1 cellular context compared by ENCODE assay signal in genomic region chr15:63323798-63324651, GRCh38.
TF ChIP-seq lines count a peak whose summit lies in the region.

No MANE protein-coding gene starts in this region.

TF ChIP-seq in HepG2, 621 proteins besides CTCF, POLR2A, EP300 and RAD21:
- no peak for TF ChIP-seq ZNF234 (CRISPR knock-in tag; conservative IDR thresholded peaks at IDR 0.05)
- TF ChIP-seq ZNF570 (CRISPR knock-in tag; IDR thresholded peaks at IDR 0.05; ENCODE audit: borderline replicate concordance) = no peak
- TF ChIP-seq IRX3 (CRISPR knock-in tag; IDR thresholded peaks at IDR 0.05; ENCODE audit: borderline replicate concordance, low read depth) = no peak
- no peak for TF ChIP-seq ELF1 (CRISPR knock-in tag; IDR thresholded peaks at IDR 0.05)
- TF ChIP-seq, protein P1, sequence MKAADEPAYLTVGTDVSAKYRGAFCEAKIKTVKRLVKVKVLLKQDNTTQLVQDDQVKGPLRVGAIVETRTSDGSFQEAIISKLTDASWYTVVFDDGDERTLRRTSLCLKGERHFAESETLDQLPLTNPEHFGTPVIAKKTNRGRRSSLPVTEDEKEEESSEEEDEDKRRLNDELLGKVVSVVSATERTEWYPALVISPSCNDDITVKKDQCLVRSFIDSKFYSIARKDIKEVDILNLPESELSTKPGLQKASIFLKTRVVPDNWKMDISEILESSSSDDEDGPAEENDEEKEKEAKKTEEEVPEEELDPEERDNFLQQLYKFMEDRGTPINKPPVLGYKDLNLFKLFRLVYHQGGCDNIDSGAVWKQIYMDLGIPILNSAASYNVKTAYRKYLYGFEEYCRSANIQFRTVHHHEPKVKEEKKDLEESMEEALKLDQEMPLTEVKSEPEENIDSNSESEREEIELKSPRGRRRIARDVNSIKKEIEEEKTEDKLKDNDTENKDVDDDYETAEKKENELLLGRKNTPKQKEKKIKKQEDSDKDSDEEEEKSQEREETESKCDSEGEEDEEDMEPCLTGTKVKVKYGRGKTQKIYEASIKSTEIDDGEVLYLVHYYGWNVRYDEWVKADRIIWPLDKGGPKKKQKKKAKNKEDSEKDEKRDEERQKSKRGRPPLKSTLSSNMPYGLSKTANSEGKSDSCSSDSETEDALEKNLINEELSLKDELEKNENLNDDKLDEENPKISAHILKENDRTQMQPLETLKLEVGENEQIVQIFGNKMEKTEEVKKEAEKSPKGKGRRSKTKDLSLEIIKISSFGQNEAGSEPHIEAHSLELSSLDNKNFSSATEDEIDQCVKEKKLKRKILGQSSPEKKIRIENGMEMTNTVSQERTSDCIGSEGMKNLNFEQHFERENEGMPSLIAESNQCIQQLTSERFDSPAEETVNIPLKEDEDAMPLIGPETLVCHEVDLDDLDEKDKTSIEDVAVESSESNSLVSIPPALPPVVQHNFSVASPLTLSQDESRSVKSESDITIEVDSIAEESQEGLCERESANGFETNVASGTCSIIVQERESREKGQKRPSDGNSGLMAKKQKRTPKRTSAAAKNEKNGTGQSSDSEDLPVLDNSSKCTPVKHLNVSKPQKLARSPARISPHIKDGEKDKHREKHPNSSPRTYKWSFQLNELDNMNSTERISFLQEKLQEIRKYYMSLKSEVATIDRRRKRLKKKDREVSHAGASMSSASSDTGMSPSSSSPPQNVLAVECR (CRISPR knock-in tag; IDR thresholded peaks at IDR 0.05; ENCODE audit: borderline replicate concordance) = no peak
- TF ChIP-seq ZBTB37 (CRISPR knock-in tag; IDR thresholded peaks at IDR 0.05) = no peak
- no peak for TF ChIP-seq SOX13 (IDR thresholded peaks at IDR 0.05)
- no peak for TF ChIP-seq SOX13 (CRISPR knock-in tag; conservative IDR thresholded peaks at IDR 0.05 in 1 of 2, IDR thresholded peaks at IDR 0.05 in 1 of 2)
- TF ChIP-seq ZNF720 (CRISPR knock-in tag; IDR thresholded peaks at IDR 0.05) = no peak
- no peak for TF ChIP-seq ZFP82 (CRISPR knock-in tag; IDR thresholded peaks at IDR 0.05; ENCODE audit: borderline replicate concordance)
- TF ChIP-seq ZNF850 (CRISPR knock-in tag; conservative IDR thresholded peaks at IDR 0.05) = no peak
- TF ChIP-seq ZNF792 (CRISPR knock-in tag; IDR thresholded peaks at IDR 0.05) = no peak
- no peak for TF ChIP-seq ZNF256 (CRISPR knock-in tag; conservative IDR thresholded peaks at IDR 0.05)
- TF ChIP-seq, protein P2, sequence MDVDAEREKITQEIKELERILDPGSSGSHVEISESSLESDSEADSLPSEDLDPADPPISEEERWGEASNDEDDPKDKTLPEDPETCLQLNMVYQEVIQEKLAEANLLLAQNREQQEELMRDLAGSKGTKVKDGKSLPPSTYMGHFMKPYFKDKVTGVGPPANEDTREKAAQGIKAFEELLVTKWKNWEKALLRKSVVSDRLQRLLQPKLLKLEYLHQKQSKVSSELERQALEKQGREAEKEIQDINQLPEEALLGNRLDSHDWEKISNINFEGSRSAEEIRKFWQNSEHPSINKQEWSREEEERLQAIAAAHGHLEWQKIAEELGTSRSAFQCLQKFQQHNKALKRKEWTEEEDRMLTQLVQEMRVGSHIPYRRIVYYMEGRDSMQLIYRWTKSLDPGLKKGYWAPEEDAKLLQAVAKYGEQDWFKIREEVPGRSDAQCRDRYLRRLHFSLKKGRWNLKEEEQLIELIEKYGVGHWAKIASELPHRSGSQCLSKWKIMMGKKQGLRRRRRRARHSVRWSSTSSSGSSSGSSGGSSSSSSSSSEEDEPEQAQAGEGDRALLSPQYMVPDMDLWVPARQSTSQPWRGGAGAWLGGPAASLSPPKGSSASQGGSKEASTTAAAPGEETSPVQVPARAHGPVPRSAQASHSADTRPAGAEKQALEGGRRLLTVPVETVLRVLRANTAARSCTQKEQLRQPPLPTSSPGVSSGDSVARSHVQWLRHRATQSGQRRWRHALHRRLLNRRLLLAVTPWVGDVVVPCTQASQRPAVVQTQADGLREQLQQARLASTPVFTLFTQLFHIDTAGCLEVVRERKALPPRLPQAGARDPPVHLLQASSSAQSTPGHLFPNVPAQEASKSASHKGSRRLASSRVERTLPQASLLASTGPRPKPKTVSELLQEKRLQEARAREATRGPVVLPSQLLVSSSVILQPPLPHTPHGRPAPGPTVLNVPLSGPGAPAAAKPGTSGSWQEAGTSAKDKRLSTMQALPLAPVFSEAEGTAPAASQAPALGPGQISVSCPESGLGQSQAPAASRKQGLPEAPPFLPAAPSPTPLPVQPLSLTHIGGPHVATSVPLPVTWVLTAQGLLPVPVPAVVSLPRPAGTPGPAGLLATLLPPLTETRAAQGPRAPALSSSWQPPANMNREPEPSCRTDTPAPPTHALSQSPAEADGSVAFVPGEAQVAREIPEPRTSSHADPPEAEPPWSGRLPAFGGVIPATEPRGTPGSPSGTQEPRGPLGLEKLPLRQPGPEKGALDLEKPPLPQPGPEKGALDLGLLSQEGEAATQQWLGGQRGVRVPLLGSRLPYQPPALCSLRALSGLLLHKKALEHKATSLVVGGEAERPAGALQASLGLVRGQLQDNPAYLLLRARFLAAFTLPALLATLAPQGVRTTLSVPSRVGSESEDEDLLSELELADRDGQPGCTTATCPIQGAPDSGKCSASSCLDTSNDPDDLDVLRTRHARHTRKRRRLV (CRISPR knock-in tag; IDR thresholded peaks at IDR 0.05) = no peak
- TF ChIP-seq ZNF674 (CRISPR knock-in tag; IDR thresholded peaks at IDR 0.05; ENCODE audit: low read depth) = no peak
- no peak for TF ChIP-seq ZNF350 (CRISPR knock-in tag; IDR thresholded peaks at IDR 0.05; ENCODE audit: borderline replicate concordance, low read depth)
- TF ChIP-seq PLRG1 (conservative IDR thresholded peaks at IDR 0.05) = no peak
- TF ChIP-seq PHB2 (IDR thresholded peaks at IDR 0.05; ENCODE audit: partially characterized antibody) = no peak
- TF ChIP-seq, protein P3, sequence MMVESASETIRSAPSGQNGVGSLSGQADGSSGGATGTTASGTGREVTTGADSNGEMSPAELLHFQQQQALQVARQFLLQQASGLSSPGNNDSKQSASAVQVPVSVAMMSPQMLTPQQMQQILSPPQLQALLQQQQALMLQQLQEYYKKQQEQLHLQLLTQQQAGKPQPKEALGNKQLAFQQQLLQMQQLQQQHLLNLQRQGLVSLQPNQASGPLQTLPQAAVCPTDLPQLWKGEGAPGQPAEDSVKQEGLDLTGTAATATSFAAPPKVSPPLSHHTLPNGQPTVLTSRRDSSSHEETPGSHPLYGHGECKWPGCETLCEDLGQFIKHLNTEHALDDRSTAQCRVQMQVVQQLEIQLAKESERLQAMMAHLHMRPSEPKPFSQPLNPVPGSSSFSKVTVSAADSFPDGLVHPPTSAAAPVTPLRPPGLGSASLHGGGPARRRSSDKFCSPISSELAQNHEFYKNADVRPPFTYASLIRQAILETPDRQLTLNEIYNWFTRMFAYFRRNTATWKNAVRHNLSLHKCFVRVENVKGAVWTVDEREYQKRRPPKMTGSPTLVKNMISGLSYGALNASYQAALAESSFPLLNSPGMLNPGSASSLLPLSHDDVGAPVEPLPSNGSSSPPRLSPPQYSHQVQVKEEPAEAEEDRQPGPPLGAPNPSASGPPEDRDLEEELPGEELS (CRISPR knock-in tag; IDR thresholded peaks at IDR 0.05) = no peak
- TF ChIP-seq ZNF546 (CRISPR knock-in tag; conservative IDR thresholded peaks at IDR 0.05) = no peak
- TF ChIP-seq MIER3 (CRISPR knock-in tag; IDR thresholded peaks at IDR 0.05; ENCODE audit: borderline replicate concordance) = no peak
